Comparison of ENCODE assay signal across 8 cellular contexts in the genomic region with DNA sequence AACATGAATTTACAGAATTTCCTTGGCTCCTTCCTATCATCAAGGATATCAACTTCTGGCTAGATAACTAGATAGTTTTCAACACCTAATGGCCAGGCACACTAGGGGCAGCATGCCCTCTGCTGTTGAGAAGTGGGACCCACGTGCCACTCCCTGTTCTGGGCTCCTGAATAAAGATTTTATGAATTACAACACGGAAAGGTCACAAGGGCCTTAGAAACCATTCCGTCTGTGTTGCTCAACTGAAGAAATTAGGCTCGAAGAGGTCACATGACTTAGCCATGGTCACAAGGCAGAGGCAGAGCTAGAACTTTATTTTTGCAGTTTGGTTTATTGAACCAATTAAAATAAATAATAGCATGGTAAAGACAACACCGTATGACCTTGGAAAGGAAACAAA. TPM values are rescaled to one million over a fixed set of nuclear protein-coding genes. Genes with fewer than 3 reads are reported as not detected.
DNase-seq lines count a peak whose midpoint lies in the region; ATAC-seq and TF ChIP-seq lines count a peak whose summit lies in the region.

No MANE protein-coding gene starts in this region.

- H3K9me3 Mint-ChIP-seq in activated CD4-positive, alpha-beta T cell treated with anti-CD3 and anti-CD28 coated beads, Interleukin-2, amount 10 ng/mL, durations not matched to agents 24 days and 14 days, result no peaks in the 10 kb centered on the region
- H3K9me3 Mint-ChIP-seq in glutamatergic neuron (ENCODE audit: unreplicated experiment) (no peaks in the 10 kb centered on the region), progenitor cell of endocrine pancreas (ENCODE audit: low read depth) (no peaks in the 10 kb centered on the region)

- peaks cover 7% of the 10 kb centered on the region for H3K27me3 Mint-ChIP-seq in activated CD4-positive, alpha-beta T cell treated with anti-CD3 and anti-CD28 coated beads, Interleukin-2, amount 10 ng/mL, durations not matched to agents 24 days and 14 days
- H3K27me3 Mint-ChIP-seq in glutamatergic neuron (ENCODE audit: unreplicated experiment) (peaks cover 1% of the 10 kb centered on the region), progenitor cell of endocrine pancreas (no peaks in the 10 kb centered on the region)

- intact Hi-C loops in activated CD4-positive, alpha-beta T cell treated with anti-CD3 and anti-CD28 coated beads, Interleukin-2, amount 10 ng/mL, durations not matched to agents 24 days and 14 days (cut with micrococcal nuclease), result loop anchor here (1.0 kb wide), 1 partner anchor 146 kb away; no protein-coding TSS in a partner anchor

- H3K36me3 Mint-ChIP-seq in activated CD4-positive, alpha-beta T cell treated with anti-CD3 and anti-CD28 coated beads, Interleukin-2, amount 10 ng/mL, durations not matched to agents 24 days and 14 days (ENCODE audit: low read depth), result no peaks in the 10 kb centered on the region
- H3K36me3 Mint-ChIP-seq in glutamatergic neuron (ENCODE audit: unreplicated experiment) (no peaks in the 10 kb centered on the region), progenitor cell of endocrine pancreas (ENCODE audit: insufficient read depth) (no peaks in the 10 kb centered on the region)

- no peak overlapping the region for H3K27ac Mint-ChIP-seq in activated CD4-positive, alpha-beta T cell treated with anti-CD3 and anti-CD28 coated beads, Interleukin-2, amount 10 ng/mL, durations not matched to agents 24 days and 14 days
- H3K27ac Mint-ChIP-seq in glutamatergic neuron (ENCODE audit: unreplicated experiment) (no peak overlapping the region), progenitor cell of endocrine pancreas (no peak overlapping the region)

- no peak overlapping the region for H3K4me3 Mint-ChIP-seq in activated CD4-positive, alpha-beta T cell treated with anti-CD3 and anti-CD28 coated beads, Interleukin-2, amount 10 ng/mL, durations not matched to agents 24 days and 14 days
- H3K4me3 Mint-ChIP-seq in glutamatergic neuron (ENCODE audit: unreplicated experiment), result no peak overlapping the region
- no peak overlapping the region for H3K4me3 Mint-ChIP-seq in progenitor cell of endocrine pancreas (ENCODE audit: low read depth)

- H3K4me1 Mint-ChIP-seq in activated CD4-positive, alpha-beta T cell treated with anti-CD3 and anti-CD28 coated beads, Interleukin-2, amount 10 ng/mL, durations not matched to agents 24 days and 14 days, result peaks cover 6% of the 10 kb centered on the region
- H3K4me1 Mint-ChIP-seq in glutamatergic neuron (ENCODE audit: low read depth, unreplicated experiment) (no peaks in the 10 kb centered on the region), progenitor cell of endocrine pancreas (ENCODE audit: low read depth) (peaks cover 19% of the 10 kb centered on the region)

- ATAC-seq in HG02884 (IDR thresholded peaks at IDR 0.05; ENCODE audit: unreplicated experiment), result no peak

- TF ChIP-seq CTCF in glutamatergic neuron (IDR thresholded peaks at IDR 0.05; ENCODE audit: partially characterized antibody, unreplicated experiment), result peak; percentile 66
- TF ChIP-seq CTCF in progenitor cell of endocrine pancreas (IDR thresholded peaks at IDR 0.05; ENCODE audit: unreplicated experiment), result peak; percentile 74

- peak; percentile 35 for DNase-seq in COLO668 (lab: John Stamatoyannopoulos, UW; ENCODE audit: unreplicated experiment)
- peak; percentile 48 for DNase-seq in H4 (ENCODE audit: low spot score)
- peak; percentile 25 for DNase-seq in NCI-H510A (lab: John Stamatoyannopoulos, UW)
- DNase-seq in activated CD4-positive, alpha-beta T cell treated with anti-CD3 and anti-CD28 coated beads, Interleukin-2, amount 10 ng/mL, durations not matched to agents 24 days and 14 days, result peak; percentile 65
- peak; percentile 53 for DNase-seq in glutamatergic neuron
- peak; percentile 11 for DNase-seq in progenitor cell of endocrine pancreas (ENCODE audit: low spot score, unreplicated experiment)
- DNase-seq in NCI-H1436 treated with DMSO at 0.1 percent for 48 hours (lab: John Stamatoyannopoulos, UW), result no peak

RNA-seq across cellular contexts. Expression of gene PRCP, which starts 36.0 kb away (rescaled TPM):
- 80.0 and 91.7 TPM in 2 replicates for total RNA-seq in H4 (2014; rRNA removed; shearing (Covaris generic))
- total RNA-seq in activated CD4-positive, alpha-beta T cell treated with anti-CD3 and anti-CD28 coated beads, Interleukin-2, amount 10 ng/mL, durations not matched to agents 24 days and 14 days, result 20.6 and 22.6 TPM in 2 replicates
- total RNA-seq in glutamatergic neuron (ENCODE audit: unreplicated experiment) (12.3 TPM), progenitor cell of endocrine pancreas (66.3 and 81.4 TPM in 2 replicates)

RNA-seq across cellular contexts. Expression of gene DDIAS, which starts 37.3 kb away (rescaled TPM):
- 12.2 and 18.7 TPM in 2 replicates for total RNA-seq in H4 (2014; rRNA removed; shearing (Covaris generic))
- total RNA-seq in activated CD4-positive, alpha-beta T cell treated with anti-CD3 and anti-CD28 coated beads, Interleukin-2, amount 10 ng/mL, durations not matched to agents 24 days and 14 days, result 25.2 and 26.9 TPM in 2 replicates
- total RNA-seq in glutamatergic neuron (ENCODE audit: unreplicated experiment) (2.0 TPM), progenitor cell of endocrine pancreas (7.1 and 7.8 TPM in 2 replicates)
